8 cellular contexts compared by ENCODE assay signal in the genomic region with DNA sequence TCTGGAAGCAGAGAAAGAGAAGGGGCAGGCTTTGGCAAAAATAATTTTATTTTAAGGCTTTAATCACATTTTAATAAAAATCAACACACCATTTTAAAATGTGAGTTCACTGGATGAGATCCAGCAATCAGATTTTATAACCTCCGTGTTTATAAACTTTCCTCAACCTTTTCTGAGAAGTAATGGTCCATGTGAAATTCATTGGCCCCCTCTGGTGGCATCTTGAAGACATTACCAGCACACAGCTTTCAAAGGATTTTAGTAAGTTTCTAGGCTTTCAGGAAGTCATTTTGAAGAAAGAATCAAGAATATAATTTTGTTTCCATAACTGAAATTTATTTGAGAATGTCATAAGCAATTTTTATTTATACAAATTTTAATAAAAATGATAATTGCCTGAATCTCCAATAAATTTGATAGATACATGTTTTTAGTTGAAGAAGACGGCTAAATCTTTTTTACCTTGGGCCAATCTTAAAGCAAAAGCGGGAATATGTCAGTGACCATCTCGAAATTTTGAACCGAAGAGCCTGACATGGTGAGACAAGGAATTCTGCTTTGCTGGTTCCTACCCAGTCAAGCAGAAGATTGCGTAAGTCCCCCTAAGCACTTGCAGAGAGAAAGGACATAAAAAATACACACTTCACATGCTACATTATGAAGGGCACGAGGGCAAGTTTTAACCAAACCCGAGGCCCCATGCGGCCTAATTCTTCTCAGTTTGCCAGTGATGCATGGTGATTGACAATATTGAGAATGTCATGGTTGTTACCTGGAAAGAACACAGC.
DNase-seq lines count a peak whose midpoint lies in the region; ATAC-seq and TF ChIP-seq lines count a peak whose summit lies in the region.

No MANE protein-coding gene starts in this region.

- no peaks in the 10 kb centered on the region for H3K27me3 ChIP-seq in thyroid gland

- H3K4me3 ChIP-seq in thyroid gland (replicated peaks in 1 of 3), result no peak overlapping the region

- no peaks in the 10 kb centered on the region for H3K9me3 Mint-ChIP-seq in activated naive CD8-positive, alpha-beta T cell treated with anti-CD3 and anti-CD28 coated beads, Interleukin-2, amount 50 U/mL, for 24 hours
- no peaks in the 10 kb centered on the region for H3K9me3 Mint-ChIP-seq in activated naive CD8-positive, alpha-beta T cell treated with anti-CD3 and anti-CD28 coated beads for 36 hours

- H3K4me1 ChIP-seq in thyroid gland, result peaks cover 0 to 8% of the 10 kb centered on the region in 2 donors

- H3K27ac Mint-ChIP-seq in activated naive CD8-positive, alpha-beta T cell treated with anti-CD3 and anti-CD28 coated beads, Interleukin-2, amount 50 U/mL, for 24 hours, result no peak overlapping the region
- no peak overlapping the region for H3K27ac Mint-ChIP-seq in activated naive CD8-positive, alpha-beta T cell treated with anti-CD3 and anti-CD28 coated beads for 36 hours

- peak; percentile 4 for DNase-seq in activated naive CD8-positive, alpha-beta T cell treated with anti-CD3 and anti-CD28 coated beads, Interleukin-2, amount 50 U/mL, for 24 hours
- DNase-seq in activated naive CD8-positive, alpha-beta T cell treated with anti-CD3 and anti-CD28 coated beads for 36 hours, result no peak
- DNase-seq in KBM-7 (peak; percentile 46), SKM-1 (lab: John Stamatoyannopoulos, UW; ENCODE audit: unreplicated experiment) (peak; percentile 19), foreskin melanocyte (peak; percentile 13), thyroid gland (peak; percentile 18 to 19), OCI-M2 (lab: John Stamatoyannopoulos, UW; ENCODE audit: unreplicated experiment) (no peak)

- H3K4me3 Mint-ChIP-seq in activated naive CD8-positive, alpha-beta T cell treated with anti-CD3 and anti-CD28 coated beads, Interleukin-2, amount 50 U/mL, for 24 hours, result no peak overlapping the region
- no peak overlapping the region for H3K4me3 Mint-ChIP-seq in activated naive CD8-positive, alpha-beta T cell treated with anti-CD3 and anti-CD28 coated beads for 36 hours

- peak; percentile 31 to 69 (median 48) for TF ChIP-seq CTCF in thyroid gland (IDR thresholded peaks at IDR 0.05)

- no peaks in the 10 kb centered on the region for H3K4me1 Mint-ChIP-seq in activated naive CD8-positive, alpha-beta T cell treated with anti-CD3 and anti-CD28 coated beads, Interleukin-2, amount 50 U/mL, for 24 hours
- H3K4me1 Mint-ChIP-seq in activated naive CD8-positive, alpha-beta T cell treated with anti-CD3 and anti-CD28 coated beads for 36 hours, result no peaks in the 10 kb centered on the region

- peak overlapping the region in 1 of 3 donors; percentile 18 for H3K27ac ChIP-seq in thyroid gland

- intact Hi-C loops in thyroid gland (cut with DNase I), result no loop called here

- H3K36me3 Mint-ChIP-seq in activated naive CD8-positive, alpha-beta T cell treated with anti-CD3 and anti-CD28 coated beads, Interleukin-2, amount 50 U/mL, for 24 hours (ENCODE audit: low read depth), result no peaks in the 10 kb centered on the region
- H3K36me3 Mint-ChIP-seq in activated naive CD8-positive, alpha-beta T cell treated with anti-CD3 and anti-CD28 coated beads for 36 hours, result no peaks in the 10 kb centered on the region

- WGBS in thyroid gland, 2 donors, result 42 to 44% methylated on average over 9 of the region's 9 CpGs

- H3K9me3 ChIP-seq in thyroid gland, result no peaks in the 10 kb centered on the region

- no peak for TF ChIP-seq POLR2A in thyroid gland (IDR thresholded peaks at IDR 0.05)

- in situ Hi-C loops in KBM-7 (cut with MboI; ENCODE audit: low pct_unique_long_range_greater_than_20kb, low sequenced_read_pairs), result no loop called here

- peaks cover 3% of the 10 kb centered on the region for H3K27me3 Mint-ChIP-seq in activated naive CD8-positive, alpha-beta T cell treated with anti-CD3 and anti-CD28 coated beads, Interleukin-2, amount 50 U/mL, for 24 hours
- H3K27me3 Mint-ChIP-seq in activated naive CD8-positive, alpha-beta T cell treated with anti-CD3 and anti-CD28 coated beads for 36 hours, result peaks cover 21% of the 10 kb centered on the region

- no peak for ATAC-seq in activated naive CD8-positive, alpha-beta T cell treated with anti-CD3 and anti-CD28 coated beads, Interleukin-2, amount 50 U/mL, for 24 hours
- peak; percentile 43 for ATAC-seq in GM21619 (IDR thresholded peaks at IDR 0.05; ENCODE audit: unreplicated experiment)

- H3K36me3 ChIP-seq in thyroid gland, result no peaks in the 10 kb centered on the region

Comparison
In these comparisons a context has a peak if more than half of its experiments do, and no peak if none do; other contexts are left out.
1. DNase-seq: peak in activated naive CD8-positive, alpha-beta T cell treated with anti-CD3 and anti-CD28 coated beads, Interleukin-2, amount 50 U/mL, for 24 hours (single experiment), KBM-7 (single experiment), SKM-1 (single experiment), foreskin melanocyte (single experiment) and thyroid gland (2 of 2); none in activated naive CD8-positive, alpha-beta T cell treated with anti-CD3 and anti-CD28 coated beads for 36 hours (single experiment) and OCI-M2 (single experiment).